Comparison of ENCODE assay signal across 8 cellular contexts in the genomic region with DNA sequence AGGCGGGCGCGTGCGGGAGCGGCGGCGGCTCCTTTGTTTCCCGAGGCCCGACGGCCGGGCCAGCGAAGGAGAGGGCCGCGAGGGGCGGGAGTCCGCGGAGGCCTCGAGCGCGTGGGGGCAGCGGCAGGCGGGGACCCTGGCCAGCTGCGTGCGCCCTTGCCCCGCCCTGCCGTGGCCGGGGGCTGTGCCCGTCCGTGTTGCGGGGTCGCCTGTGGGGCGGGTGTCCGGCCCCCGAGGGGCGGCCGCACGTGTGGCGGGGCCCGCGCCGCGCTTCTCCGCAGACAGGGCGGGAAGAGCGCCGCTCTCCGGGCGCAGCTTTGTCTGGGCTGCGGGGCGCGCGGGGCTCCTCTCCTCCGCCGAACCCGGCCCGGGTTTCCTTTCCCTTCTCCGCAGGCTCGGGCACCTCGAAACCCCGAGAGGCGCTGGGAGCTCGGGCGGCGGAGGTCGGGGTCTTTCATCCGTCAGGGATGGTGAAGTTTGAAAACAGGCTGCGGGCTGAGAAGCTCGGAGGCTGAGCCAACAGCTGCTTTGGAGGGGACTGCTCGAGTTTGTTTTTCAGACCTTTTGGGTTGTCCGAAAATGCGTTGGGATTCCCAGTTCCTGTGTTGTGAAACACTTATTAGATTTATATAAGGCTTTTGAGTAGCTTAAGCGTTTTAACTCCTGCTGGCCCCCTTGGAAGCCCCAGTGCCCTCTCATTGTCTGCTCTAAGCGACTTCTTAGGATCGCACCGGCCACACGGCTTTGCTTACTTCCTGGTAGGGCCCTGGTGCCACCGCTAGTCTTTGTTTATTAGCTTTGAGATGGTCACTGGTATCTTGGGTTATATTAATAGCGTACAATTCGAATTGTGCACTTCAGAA. TPM values are rescaled to one million over a fixed set of nuclear protein-coding genes. Genes with fewer than 3 reads are reported as not detected.
A peak's percentile ranks its signal among the peaks of the same experiment; 100 is the strongest.
DNase-seq lines count a peak whose midpoint lies in the region; ATAC-seq lines count a peak whose summit lies in the region.

No MANE protein-coding gene starts in this region.

- H3K4me2 ChIP-seq in mesenchymal stem cell (ENCODE audit: low read length, poor library complexity, severe bottlenecking): peak overlapping the region; percentile 66

- ATAC-seq in HG02759 (IDR thresholded peaks at IDR 0.05; ENCODE audit: unreplicated experiment): peak; percentile 10

- no peaks in the 10 kb centered on the region for H3K79me1 ChIP-seq in mesenchymal stem cell (replicated peaks; ENCODE audit: low read length, poor library complexity, severe bottlenecking)

- no peaks in the 10 kb centered on the region for H3K36me3 ChIP-seq in endocrine pancreas (ENCODE audit: control insufficient read depth, insufficient read depth, low read length)
- no peaks in the 10 kb centered on the region for H3K36me3 ChIP-seq in mesenchymal stem cell (ENCODE audit: control insufficient read depth in 1 of 2, insufficient read depth in 2 of 2, low read depth in 1 of 2, low read length in 2 of 2)
- no peaks in the 10 kb centered on the region for H3K36me3 ChIP-seq in stomach smooth muscle (ENCODE audit: control insufficient read depth in 2 of 2, insufficient read depth in 2 of 2, low read length in 2 of 2)

- under 1% methylated on average over 48 of the region's 79 CpGs for WGBS in mesenchymal stem cell

- H2BK15ac ChIP-seq in mesenchymal stem cell (ENCODE audit: low read depth, poor library complexity, severe bottlenecking): peak overlapping the region; percentile 98

- H3K9me3 ChIP-seq in endocrine pancreas (ENCODE audit: control insufficient read depth, low read length): no peaks in the 10 kb centered on the region
- no peaks in the 10 kb centered on the region for H3K9me3 ChIP-seq in mesenchymal stem cell (ENCODE audit: control insufficient read depth, low read length)
- no peaks in the 10 kb centered on the region for H3K9me3 ChIP-seq in stomach smooth muscle (ENCODE audit: control insufficient read depth in 2 of 2, low read length in 2 of 2)

- H3K14ac ChIP-seq in mesenchymal stem cell (ENCODE audit: low read length in 2 of 2): peak overlapping the region in 1 of 2 experiments; percentile 6

- peak overlapping the region; percentile 93 for H2BK5ac ChIP-seq in mesenchymal stem cell (ENCODE audit: low read depth, low read length, poor library complexity, severe bottlenecking)

- peak overlapping the region; percentile 83 for H4K8ac ChIP-seq in mesenchymal stem cell (ENCODE audit: low read length)

- H2AFZ ChIP-seq in mesenchymal stem cell (ENCODE audit: low read depth, low read length): peak overlapping the region; percentile 24

- H2BK120ac ChIP-seq in mesenchymal stem cell (ENCODE audit: low read depth, low read length): peak overlapping the region; percentile 95

- H2AK5ac ChIP-seq in mesenchymal stem cell (ENCODE audit: low read length, severe bottlenecking): no peak overlapping the region

- peak overlapping the region; percentile 78 to 99 for H3K18ac ChIP-seq in mesenchymal stem cell (ENCODE audit: low read depth in 1 of 2, low read length in 2 of 2)

- H3K4me3 ChIP-seq in endocrine pancreas (ENCODE audit: control insufficient read depth, insufficient read depth, low read length) (peak overlapping the region; percentile 67), mesenchymal stem cell (ENCODE audit: insufficient read depth in 1 of 2, low read depth in 1 of 2, low read length in 2 of 2) (peak overlapping the region; percentile 90 to 95), stomach smooth muscle (ENCODE audit: low read length in 2 of 2) (peak overlapping the region; percentile 83 to 84)

- peaks cover 27% of the 10 kb centered on the region for H3K4me1 ChIP-seq in endocrine pancreas (ENCODE audit: control insufficient read depth, insufficient read depth, low read length)
- peaks cover 14% of the 10 kb centered on the region for H3K4me1 ChIP-seq in mesenchymal stem cell (ENCODE audit: control insufficient read depth, insufficient read depth, low read depth, low read length)
- H3K4me1 ChIP-seq in stomach smooth muscle (ENCODE audit: control insufficient read depth, insufficient read depth, low read length): peaks cover 35% of the 10 kb centered on the region

- DNase-seq in NCI-H2107 treated with DMSO at 0.1 percent for 48 hours (lab: John Stamatoyannopoulos, UW; ENCODE audit: unreplicated experiment) (peak; percentile 25), NCI-H2107 (lab: John Stamatoyannopoulos, UW) (no peak), NCI-H2227 (lab: John Stamatoyannopoulos, UW; ENCODE audit: unreplicated experiment) (peak; percentile 56), mesenchymal stem cell (peak; percentile 82)
- DNase-seq in activated CD4-positive, alpha-beta T cell treated with anti-CD3 and anti-CD28 coated beads, Interleukin-2, amount 50 U/mL, for 48 hours: peak; percentile 49 to 58

- H3K27ac ChIP-seq in mesenchymal stem cell (ENCODE audit: low read length, poor library complexity, severe bottlenecking) (peak overlapping the region; percentile 74), stomach smooth muscle (ENCODE audit: low read length) (peak overlapping the region; percentile 77)

- peak overlapping the region; percentile 97 for H3K4ac ChIP-seq in mesenchymal stem cell (ENCODE audit: low read depth in 1 of 2, low read length in 2 of 2)

- peak overlapping the region; percentile 87 for H3K9ac ChIP-seq in endocrine pancreas (ENCODE audit: control insufficient read depth, insufficient read depth, low read length)
- peak overlapping the region; percentile 96 for H3K9ac ChIP-seq in mesenchymal stem cell (ENCODE audit: low read length)
- H3K9ac ChIP-seq in stomach smooth muscle (ENCODE audit: low read length in 2 of 2): peak overlapping the region; percentile 83 to 86

- H3K23ac ChIP-seq in mesenchymal stem cell (ENCODE audit: low read length in 2 of 2): peak overlapping the region; percentile 50 to 84

- H4K91ac ChIP-seq in mesenchymal stem cell (ENCODE audit: low read length): peak overlapping the region; percentile 94

- peak overlapping the region in 1 of 2 experiments; percentile 90 for H2BK12ac ChIP-seq in mesenchymal stem cell (ENCODE audit: low read length in 2 of 2)

- H3K27me3 ChIP-seq in endocrine pancreas (ENCODE audit: control insufficient read depth, insufficient read depth, low read length): no peaks in the 10 kb centered on the region
- H3K27me3 ChIP-seq in mesenchymal stem cell (ENCODE audit: control insufficient read depth in 1 of 2, insufficient read depth in 1 of 2, low read length in 2 of 2): no peaks in the 10 kb centered on the region
- H3K27me3 ChIP-seq in stomach smooth muscle (ENCODE audit: control insufficient read depth in 1 of 2, insufficient read depth in 2 of 2, low read length in 2 of 2): no peaks in the 10 kb centered on the region

RNA-seq across cellular contexts. Expression of a gene that starts 0.8 kb away (rescaled TPM):
- polyA plus RNA-seq in mesenchymal stem cell (2013, experiment 1 of 2): 21.2 TPM
- polyA plus RNA-seq in mesenchymal stem cell (2013, experiment 2 of 2): 20.6 TPM
